11 cellular contexts compared by ENCODE assay signal in genomic region chr10:3779146-3779707, GRCh38. TPM values are rescaled to one million over a fixed set of nuclear protein-coding genes. Genes with fewer than 3 reads are reported as not detected.
DNase-seq lines count a peak whose midpoint lies in the region; ATAC-seq, FAIRE-seq and TF ChIP-seq lines count a peak whose summit lies in the region.
"Had no signal": no experiment of that assay in that cellular context is flagged by ENCODE, and none has a peak within 500 bp of the region (broad histone marks: within the 10 kb centered on the region; RNA-seq: fewer than 3 reads in every experiment).

No MANE protein-coding gene starts in this region.

- POLR2A ChIA-PET in MCF 10A (lab: Yijun Ruan, JAX), result interaction anchor here (1.2 to 12.0 kb wide), 12 partner anchors 15 to 988 kb away, joined by 4 to 208 read pairs (median 52); no protein-coding TSS in a partner anchor
- POLR2A ChIA-PET in HepG2 (lab: Yijun Ruan, JAX), result interaction anchor here (2.4 kb wide), 1 partner anchor 31 kb away, joined by 8 read pairs; no protein-coding TSS in a partner anchor

- WGBS in HepG2 (ENCODE audit: low lambda C conversion rate), result 85% methylated on average over 9 of the region's 14 CpGs
- 29 to 48% methylated on average over 14 of the region's 14 CpGs for WGBS in tibial nerve, 2 donors

- H4K20me1 ChIP-seq in HepG2 (ENCODE audit: insufficient read depth, low read length), result peaks cover 71% of the 10 kb centered on the region

- in situ Hi-C loops in HepG2 (cut with HindIII; ENCODE audit: extremely low pct_ligation_motif_present, low pct_unique_long_range_greater_than_20kb), result no loop called here

- TF ChIP-seq EP300 in HepG2 (IDR thresholded peaks at IDR 0.05; ENCODE audit: low read depth in 2 of 2, low read length in 2 of 2) (no peak), HepG2 (CRISPR knock-in tag; IDR thresholded peaks at IDR 0.05; ENCODE audit: borderline replicate concordance) (no peak), tibial nerve (IDR thresholded peaks at IDR 0.05) (peak in 1 of 2 donors; percentile 69)

- H3K27ac Mint-ChIP-seq in activated naive CD4-positive, alpha-beta T cell treated with anti-CD3 and anti-CD28 coated beads for 36 hours, result peak overlapping the region; percentile 74
- peak overlapping the region; percentile 100 for H3K27ac Mint-ChIP-seq in MCF 10A (ENCODE audit: low read depth, unreplicated experiment)

- TF ChIP-seq RAD21 in HepG2 (CRISPR knock-in tag; IDR thresholded peaks at IDR 0.05), result no peak

- H3K79me2 ChIP-seq in HepG2 (ENCODE audit: insufficient read depth, low read length), result peaks cover 57% of the 10 kb centered on the region

- TF ChIP-seq POLR2A in HepG2 (IDR thresholded peaks at IDR 0.05; ENCODE audit: insufficient read depth in 1 of 2, low read depth in 2 of 2, low read length in 2 of 2) (peak in 1 of 2 experiments; percentile 10; a peak in 2 of 4 replicates), tibial nerve (IDR thresholded peaks at IDR 0.05) (no peak)

- intact Hi-C loops in activated naive CD4-positive, alpha-beta T cell treated with anti-CD3 and anti-CD28 coated beads for 36 hours (cut with micrococcal nuclease), result no loop called here
- intact Hi-C loops in MCF 10A (cut with micrococcal nuclease), result loop anchor here (10.0 kb wide), 1 partner anchor 154 kb away; no protein-coding TSS in a partner anchor
- intact Hi-C loops in HepG2 (cut with micrococcal nuclease; ENCODE audit: unreplicated experiment), result loop anchor here (10.0 kb wide), 1 partner anchor 544 kb away; no protein-coding TSS in a partner anchor

- no peaks in the 10 kb centered on the region for H3K27me3 Mint-ChIP-seq in activated naive CD4-positive, alpha-beta T cell treated with anti-CD3 and anti-CD28 coated beads for 36 hours (ENCODE audit: low read depth)
- no peaks in the 10 kb centered on the region for H3K27me3 Mint-ChIP-seq in MCF 10A (ENCODE audit: insufficient read depth, unreplicated experiment)

- peak overlapping the region; percentile 99; the same call in 1 of the 2 replicates for H3K9ac ChIP-seq in HepG2 (ENCODE audit: insufficient read depth, low read depth, low read length)

- BruUV-seq in MCF 10A (replicated peaks; lab: Mats Ljungman, UMichigan) (no TSS peak), HepG2 (replicated peaks; lab: Mats Ljungman, UMichigan) (no TSS peak)

- H3K4me1 Mint-ChIP-seq in activated naive CD4-positive, alpha-beta T cell treated with anti-CD3 and anti-CD28 coated beads for 36 hours (ENCODE audit: low read depth), result peaks cover 71% of the 10 kb centered on the region
- H3K4me1 Mint-ChIP-seq in MCF 10A (ENCODE audit: insufficient read depth, unreplicated experiment), result peaks cover 46% of the 10 kb centered on the region

- no peak for DNase-seq in activated naive CD4-positive, alpha-beta T cell treated with anti-CD3 and anti-CD28 coated beads for 36 hours
- no peak for DNase-seq in activated naive CD4-positive, alpha-beta T cell treated with anti-CD3 and anti-CD28 coated beads, Interleukin-2, amount 50 U/mL, for 16 hours
- DNase-seq in MCF 10A (ENCODE audit: unreplicated experiment) (peak; percentile 21), HepG2 (ENCODE audit: low spot score) (no peak), tibial nerve (ENCODE audit: low spot score in 2 of 2) (no peak), NCI-H128 (lab: John Stamatoyannopoulos, UW; ENCODE audit: unreplicated experiment) (no peak)
- DNase-seq: DMS 273 treated with DMSO at 0.1 percent for 48 hours, NCI-H524 had no signal

- no peak overlapping the region for H2AFZ ChIP-seq in HepG2 (ENCODE audit: low read length)

- peak overlapping the region; percentile 80 for H3K4me2 ChIP-seq in HepG2 (ENCODE audit: low read depth, low read length)

- H3K27ac ChIP-seq in HepG2 (ENCODE audit: extremely low read length, insufficient read depth, low read length) (no peak overlapping the region), tibial nerve (peak overlapping the region; percentile 98 to 100 (median 99))

- TF ChIP-seq CTCF in MCF 10A (IDR thresholded peaks at IDR 0.05; ENCODE audit: unreplicated experiment) (no peak), HepG2 (CRISPR knock-in tag; IDR thresholded peaks at IDR 0.05) (no peak), tibial nerve (IDR thresholded peaks at IDR 0.05) (no peak)

- ATAC-seq in HepG2 (no peak), HG03439 (IDR thresholded peaks at IDR 0.05; ENCODE audit: unreplicated experiment) (no peak), GM21381 (IDR thresholded peaks at IDR 0.05; ENCODE audit: unreplicated experiment) (no peak)

- H3K36me3 Mint-ChIP-seq in activated naive CD4-positive, alpha-beta T cell treated with anti-CD3 and anti-CD28 coated beads for 36 hours (ENCODE audit: low read depth), result peaks cover 85% of the 10 kb centered on the region
- peaks cover 100% of the 10 kb centered on the region for H3K36me3 Mint-ChIP-seq in MCF 10A (ENCODE audit: insufficient read depth, unreplicated experiment)

- H3K36me3 ChIP-seq in HepG2 (replicated peaks in 1 of 2; ENCODE audit: control insufficient read depth in 1 of 2, insufficient read depth in 2 of 2, low read length in 2 of 2) (peaks cover 26 to 57% of the 10 kb centered on the region in 2 experiments), tibial nerve (peaks cover 13 to 71% (median 30%) of the 10 kb centered on the region in 3 donors)

- H3K9me3 Mint-ChIP-seq in activated naive CD4-positive, alpha-beta T cell treated with anti-CD3 and anti-CD28 coated beads for 36 hours, result no peaks in the 10 kb centered on the region
- H3K9me3 Mint-ChIP-seq in MCF 10A (ENCODE audit: unreplicated experiment), result no peaks in the 10 kb centered on the region

- CTCF ChIA-PET in activated naive CD4-positive, alpha-beta T cell treated with anti-CD3 and anti-CD28 coated beads for 36 hours (lab: Charles Lee), result interaction anchor here (1.5 kb wide), 1 partner anchor 17 kb away, joined by 3 read pairs; no protein-coding TSS in a partner anchor
- CTCF ChIA-PET in MCF 10A (lab: Yijun Ruan, JAX), result no interaction called here
- CTCF ChIA-PET in HepG2 (lab: Yijun Ruan, JAX; ENCODE audit: low intra/inter-chr PET ratio, low total read pairs), result no interaction called here

- H3K4me3 ChIP-seq in HepG2 (replicated peaks in 1 of 3; ENCODE audit: insufficient read depth in 1 of 3, low read depth in 2 of 3, low read length in 3 of 3), result peak overlapping the region in 2 of 3 experiments; percentile 96 to 98; a peak in 3 of 6 replicates
- peak overlapping the region; percentile 83 to 98 (median 88) for H3K4me3 ChIP-seq in tibial nerve

- H3K4me3 Mint-ChIP-seq in activated naive CD4-positive, alpha-beta T cell treated with anti-CD3 and anti-CD28 coated beads for 36 hours, result peak overlapping the region; percentile 17
- H3K4me3 Mint-ChIP-seq in MCF 10A (ENCODE audit: unreplicated experiment), result peak overlapping the region; percentile 96

- no peak for FAIRE-seq in HepG2 (lab: Jason Lieb, UNC)
- FAIRE-seq: colon had no signal

- H3K4me1 ChIP-seq in HepG2 (ENCODE audit: insufficient read depth, low read length) (peaks cover 49% of the 10 kb centered on the region), tibial nerve (peaks cover 0 to 74% (median 56%) of the 10 kb centered on the region in 4 donors)

- no peaks in the 10 kb centered on the region for H3K9me3 ChIP-seq in HepG2 (ENCODE audit: low read length)
- H3K9me3 ChIP-seq in tibial nerve, result no peaks in the 10 kb centered on the region

- no peaks in the 10 kb centered on the region; a peak in 1 of 5 replicates for H3K27me3 ChIP-seq in HepG2 (ENCODE audit: control insufficient read depth in 1 of 2, insufficient read depth in 2 of 2, low read length in 2 of 2)
- no peaks in the 10 kb centered on the region for H3K27me3 ChIP-seq in tibial nerve

TF ChIP-seq in HepG2, 621 proteins besides CTCF, POLR2A, EP300 and RAD21 (continues in another document):
- TF ChIP-seq PAF1 (CRISPR knock-in tag; IDR thresholded peaks at IDR 0.05) (0 out of 2 replicates have a peak, but pooled peaks have one; percentile 44), RBFOX2 (IDR thresholded peaks at IDR 0.05; ENCODE audit: low read depth, low read length) (peak; percentile 0; the same call in 1 of the 2 replicates)

RNA-seq across cellular contexts. Expression of gene KLF6, which starts 5.8 kb away (rescaled TPM):
- total RNA-seq in activated naive CD4-positive, alpha-beta T cell treated with anti-CD3 and anti-CD28 coated beads for 36 hours, result 10 to 100 TPM; 78.9 to 82.1 TPM
- total RNA-seq in MCF 10A (2022), result 253 and 282 TPM in 2 replicates
- 13.5 and 27.0 TPM in 2 replicates for total RNA-seq in HepG2 (2016; rRNA removed; fragmentation: Illumina TruSeq; extraction: Trizol)
- total RNA-seq in HepG2 (2016; cell fraction: cytosol; rRNA removed; fragmentation: Illumina TruSeq; extraction: Trizol; ENCODE audit: low read depth), result 17.4 and 21.1 TPM in 2 replicates
- total RNA-seq in HepG2 (2016; cell fraction: insoluble cytoplasmic fraction; rRNA removed; fragmentation: Illumina TruSeq; extraction: Trizol), result 13.7 and 28.9 TPM in 2 replicates
- 23.0 and 29.0 TPM in 2 replicates for total RNA-seq in HepG2 (2016; cell fraction: membrane; rRNA removed; fragmentation: Illumina TruSeq; extraction: Trizol)
- 106 and 113 TPM in 2 replicates for total RNA-seq in HepG2 (2016; cell fraction: nucleus; rRNA removed; fragmentation: Illumina TruSeq; extraction: Trizol)
- polyA plus RNA-seq in HepG2 (2011; rRNA removed), result 71.9 and 75.4 TPM in 2 replicates
- polyA plus RNA-seq in HepG2 (2011; cell fraction: cytosol; rRNA removed), result 35.6 and 36.3 TPM in 2 replicates
- 201 and 233 TPM in 2 replicates for polyA plus RNA-seq in HepG2 (2011; cell fraction: nucleus; rRNA removed)
- polyA plus RNA-seq in HepG2 (2012), result 28.6 and 64.6 TPM in 2 replicates
- polyA plus RNA-seq in HepG2 (2016; cell fraction: cytosol; fragmentation: Illumina TruSeq; extraction: Trizol; ENCODE audit: low read depth), result 2.8 and 3.6 TPM in 2 replicates
- 25.4 and 29.8 TPM in 2 replicates for polyA plus RNA-seq in HepG2 (2016; cell fraction: insoluble cytoplasmic fraction; fragmentation: Illumina TruSeq; extraction: Trizol; ENCODE audit: low read depth)
- 11.0 and 14.7 TPM in 2 replicates for polyA plus RNA-seq in HepG2 (2016; cell fraction: membrane; fragmentation: Illumina TruSeq; extraction: Trizol; ENCODE audit: low read depth)
- 165 and 176 TPM in 2 replicates for polyA plus RNA-seq in HepG2 (2016; cell fraction: nucleus; fragmentation: Illumina TruSeq; extraction: Trizol; ENCODE audit: insufficient read depth, low read depth)
- polyA minus RNA-seq in HepG2 (2011; rRNA and poly(A)+ RNA removed; ENCODE audit: low replicate concordance), result 46.3 and 318 TPM in 2 replicates
- 50.8 and 67.4 TPM in 2 replicates for polyA minus RNA-seq in HepG2 (2011; cell fraction: cytosol; rRNA and poly(A)+ RNA removed)
- polyA minus RNA-seq in HepG2 (2011; cell fraction: nucleus; rRNA and poly(A)+ RNA removed), result 544 and 615 TPM in 2 replicates
- total RNA-seq in tibial nerve, result 100 to 1,000 TPM; 156 to 226 (median 189) TPM
